9 cellular contexts compared by ENCODE assay signal in the genomic region with DNA sequence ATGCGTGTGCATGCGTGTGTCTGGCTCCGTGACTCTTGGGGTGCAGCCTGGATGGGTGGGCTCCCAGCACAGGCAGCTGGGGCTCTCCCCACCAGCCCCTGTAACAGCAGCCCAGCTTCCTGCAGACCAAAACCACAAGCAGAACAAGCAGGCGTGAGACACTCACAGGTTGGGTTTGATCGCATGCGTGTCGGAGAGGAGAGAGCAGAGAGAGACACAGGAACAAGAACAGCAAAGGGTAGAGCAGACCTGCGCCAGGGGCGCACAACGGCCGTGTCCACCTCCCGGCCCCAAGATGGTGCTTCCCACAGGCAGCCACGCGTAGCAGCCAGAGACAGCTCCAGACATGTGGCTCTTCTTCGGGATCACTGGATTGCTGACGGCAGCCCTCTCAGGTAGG. TPM values are rescaled to one million over a fixed set of nuclear protein-coding genes. Genes with fewer than 3 reads are reported as not detected.
A peak's percentile ranks its signal among the peaks of the same experiment; 100 is the strongest.
DNase-seq lines count a peak whose midpoint lies in the region; ATAC-seq and TF ChIP-seq lines count a peak whose summit lies in the region.
"Had no signal": no experiment of that assay in that cellular context is flagged by ENCODE, and none has a peak within 500 bp of the region (broad histone marks: within the 10 kb centered on the region; RNA-seq: fewer than 3 reads in every experiment).

Gene CD6, plus strand, starts transcription at position 161 of the 400 bp plus-strand sequence. Its CDS starts 186 bp downstream, at position 347.

- DNase-seq in GDM1 (lab: John Stamatoyannopoulos, UW) (peak; percentile 18), glomerular visceral epithelial cell (ENCODE audit: extremely low spot score) (no peak), left lung (no peak), NCI-H128 (lab: John Stamatoyannopoulos, UW; ENCODE audit: unreplicated experiment) (no peak)
- peak; percentile 67 for DNase-seq in stimulated activated CD4-positive, alpha-beta T cell treated with anti-CD3 and anti-CD28 coated beads, Interleukin-4, amount 100 ng/mL, for 1 hour

- H3K27me3 Mint-ChIP-seq in activated naive CD4-positive, alpha-beta T cell treated with anti-CD3 and anti-CD28 coated beads, Interleukin-2, amount 50 U/mL, for 24 hours: no peaks in the 10 kb centered on the region

- H3K4me1 ChIP-seq in left lung: peaks cover 0 to 6% of the 10 kb centered on the region in 2 donors

- no peaks in the 10 kb centered on the region for H3K9me3 Mint-ChIP-seq in activated naive CD4-positive, alpha-beta T cell treated with anti-CD3 and anti-CD28 coated beads, Interleukin-2, amount 50 U/mL, for 24 hours

- peak; percentile 71 to 77 for ATAC-seq in activated CD4-positive, CD25-positive, alpha-beta regulatory T cell treated with anti-CD3 and anti-CD28 coated beads, Interleukin-2, amount 50 U/mL, for 24 hours
- ATAC-seq in left lung: no peak
- ATAC-seq in GM21576 (IDR thresholded peaks at IDR 0.05; ENCODE audit: unreplicated experiment): no peak

- H3K9me3 ChIP-seq in left lung: peaks cover 0 to 8% of the 10 kb centered on the region in 2 donors

- peak within 1 kb of the TSS; percentile 99 for H3K27ac Mint-ChIP-seq in activated naive CD4-positive, alpha-beta T cell treated with anti-CD3 and anti-CD28 coated beads, Interleukin-2, amount 50 U/mL, for 24 hours

- peak within 1 kb of the TSS in 1 of 2 donors; percentile 21 for H3K4me3 ChIP-seq in left lung

- no peaks in the 10 kb centered on the region for H3K36me3 ChIP-seq in left lung

- no peak within 1 kb of the TSS for H3K27ac ChIP-seq in left lung

- intact Hi-C loops in left lung (cut with DNase I): loop anchor here in 1 of 2 donors (2.0 kb wide), 1 partner anchor 157 kb away; no protein-coding TSS in a partner anchor

- peaks cover 27% of the 10 kb centered on the region for H3K4me1 Mint-ChIP-seq in activated naive CD4-positive, alpha-beta T cell treated with anti-CD3 and anti-CD28 coated beads, Interleukin-2, amount 50 U/mL, for 24 hours

- peaks cover 0 to 14% of the 10 kb centered on the region in 2 donors for H3K27me3 ChIP-seq in left lung

- H3K36me3 Mint-ChIP-seq in activated naive CD4-positive, alpha-beta T cell treated with anti-CD3 and anti-CD28 coated beads, Interleukin-2, amount 50 U/mL, for 24 hours: peaks cover 33% of the 10 kb centered on the region

- H3K4me3 Mint-ChIP-seq in activated naive CD4-positive, alpha-beta T cell treated with anti-CD3 and anti-CD28 coated beads, Interleukin-2, amount 50 U/mL, for 24 hours: peak within 1 kb of the TSS; percentile 99

- TF ChIP-seq CTCF in left lung (IDR thresholded peaks at IDR 0.05): no peak

RNA-seq across cellular contexts. Expression of gene CD6, which starts in this region (rescaled TPM):
- total RNA-seq in left lung: 1 to 10 TPM; 1.7 to 6.3 TPM
- total RNA-seq: fibroblast of villous mesenchyme had no signal

Comparison
In these comparisons a context has a peak if more than half of its experiments do, and no peak if none do; other contexts are left out.
1. DNase-seq: peak in GDM1 (single experiment) and stimulated activated CD4-positive, alpha-beta T cell treated with anti-CD3 and anti-CD28 coated beads, Interleukin-4, amount 100 ng/mL, for 1 hour (single experiment); none in glomerular visceral epithelial cell (single experiment), left lung (0 of 2) and NCI-H128 (single experiment).
2. ATAC-seq: peak in activated CD4-positive, CD25-positive, alpha-beta regulatory T cell treated with anti-CD3 and anti-CD28 coated beads, Interleukin-2, amount 50 U/mL, for 24 hours (2 of 2); none in left lung (single experiment) and GM21576 (single experiment).